Comparison of ENCODE assay signal across 8 cellular contexts in genomic region chr12:48903982-48904411, GRCh38. TPM values are rescaled to one million over a fixed set of nuclear protein-coding genes. Genes with fewer than 3 reads are reported as not detected.
DNase-seq lines count a peak whose midpoint lies in the region; ATAC-seq and TF ChIP-seq lines count a peak whose summit lies in the region.

No MANE protein-coding gene starts in this region.

- peak; percentile 92 for DNase-seq in BE2C
- DNase-seq in LHCN-M2 (ENCODE audit: low read depth): peak; percentile 75
- peak; percentile 94 for DNase-seq in SK-MEL-5 (ENCODE audit: low read depth, low spot score)
- peak; percentile 86 for DNase-seq in activated naive CD4-positive, alpha-beta T cell treated with anti-CD3 and anti-CD28 coated beads, Interleukin-2, amount 50 U/mL, for 16 hours
- peak; percentile 67 to 94 (median 81) for DNase-seq in head of caudate nucleus
- DNase-seq in trophoblast cell: peak; percentile 78 to 90
- peak; percentile 77 to 78 for DNase-seq in thyroid gland

- H4K12ac ChIP-seq in trophoblast cell (ENCODE audit: low read depth, low read length): no peak overlapping the region

- no CpG with 5 or more reads among the region's 19 CpGs for WGBS in trophoblast cell (ENCODE audit: extremely low coverage, insufficient coverage, insufficient read length)
- WGBS in thyroid gland, 2 donors: 1% methylated on average over 15 to 19 of the region's 19 CpGs

- no peak overlapping the region for H2BK12ac ChIP-seq in trophoblast cell (ENCODE audit: low read length)

- H3K36me3 ChIP-seq in BE2C: no peaks in the 10 kb centered on the region
- no peaks in the 10 kb centered on the region for H3K36me3 ChIP-seq in trophoblast cell (ENCODE audit: control insufficient read depth in 1 of 2, insufficient read depth in 2 of 2, low read length in 2 of 2)
- H3K36me3 ChIP-seq in thyroid gland: no peaks in the 10 kb centered on the region

- H3K18ac ChIP-seq in trophoblast cell (ENCODE audit: low read length): no peak overlapping the region

- intact Hi-C loops in head of caudate nucleus (cut with DNase I): no loop called here
- intact Hi-C loops in thyroid gland (cut with DNase I): no loop called here

- no peak for TF ChIP-seq POLR2A in thyroid gland (IDR thresholded peaks at IDR 0.05)

- no peak overlapping the region for H2BK5ac ChIP-seq in trophoblast cell (ENCODE audit: low read depth, low read length, poor library complexity)

- TF ChIP-seq CTCF in BE2C (IDR thresholded peaks at IDR 0.05; ENCODE audit: low read depth, low read length) (peak; percentile 90), thyroid gland (IDR thresholded peaks at IDR 0.05) (peak in 4 of 6 experiments; percentile 49 to 74 (median 62))

- H3K4ac ChIP-seq in trophoblast cell (ENCODE audit: low read depth, low read length): no peak overlapping the region

- in situ Hi-C loops in SK-MEL-5 (cut with HindIII; ENCODE audit: low pct_unique_long_range_greater_than_20kb, low sequenced_read_pairs): no loop called here

- no peak overlapping the region for H3K23ac ChIP-seq in trophoblast cell (ENCODE audit: low read length)

- H3K4me1 ChIP-seq in BE2C: no peaks in the 10 kb centered on the region
- peaks cover 0 to 2% of the 10 kb centered on the region in 2 experiments for H3K4me1 ChIP-seq in trophoblast cell (ENCODE audit: control insufficient read depth in 1 of 2, insufficient read depth in 2 of 2, low read length in 2 of 2)
- peaks cover 0 to 6% of the 10 kb centered on the region in 2 donors for H3K4me1 ChIP-seq in thyroid gland

- H3K4me3 ChIP-seq in BE2C (ENCODE audit: low read depth, low read length) (peak overlapping the region; percentile 58), trophoblast cell (ENCODE audit: low read depth, low read length) (peak overlapping the region; percentile 50), thyroid gland (replicated peaks in 1 of 3) (peak overlapping the region in 2 of 3 donors; percentile 13 to 20)

- no peaks in the 10 kb centered on the region for H3K79me2 ChIP-seq in trophoblast cell (ENCODE audit: control insufficient read depth, insufficient read depth, low read length, poor library complexity)

- H2AK5ac ChIP-seq in trophoblast cell (ENCODE audit: low read length): no peak overlapping the region

- no peak overlapping the region for H4K91ac ChIP-seq in trophoblast cell (ENCODE audit: low read depth, low read length)

- peak overlapping the region; percentile 92 for H2AFZ ChIP-seq in trophoblast cell (ENCODE audit: insufficient read depth, low read length, poor library complexity)

- ATAC-seq in GM19467 (IDR thresholded peaks at IDR 0.05; ENCODE audit: unreplicated experiment): peak; percentile 83

- no peak overlapping the region for H3K27ac ChIP-seq in trophoblast cell (ENCODE audit: low read depth, low read length)
- H3K27ac ChIP-seq in thyroid gland: no peak overlapping the region

- H3K27me3 ChIP-seq in BE2C (peaks cover 21% of the 10 kb centered on the region), trophoblast cell (ENCODE audit: insufficient read depth, low read length) (no peaks in the 10 kb centered on the region), thyroid gland (no peaks in the 10 kb centered on the region)

- H3K14ac ChIP-seq in trophoblast cell (ENCODE audit: low read length): no peak overlapping the region

- no peak overlapping the region for H3K9ac ChIP-seq in trophoblast cell (ENCODE audit: low read length)

- H3K79me1 ChIP-seq in trophoblast cell (ENCODE audit: low read length): no peaks in the 10 kb centered on the region

- H3K4me2 ChIP-seq in trophoblast cell (ENCODE audit: low read length): peak overlapping the region; percentile 92

- no peaks in the 10 kb centered on the region for H3K9me3 ChIP-seq in BE2C
- no peaks in the 10 kb centered on the region for H3K9me3 ChIP-seq in trophoblast cell (ENCODE audit: insufficient read depth, low read depth, low read length)
- H3K9me3 ChIP-seq in thyroid gland: no peaks in the 10 kb centered on the region

- peak overlapping the region; percentile 79 for H4K8ac ChIP-seq in trophoblast cell (ENCODE audit: low read depth, low read length)

- H2BK120ac ChIP-seq in trophoblast cell (ENCODE audit: insufficient read depth, low read length, poor library complexity): no peak overlapping the region

RNA-seq across cellular contexts. Expression of gene FKBP11, which starts 21.3 kb away (rescaled TPM):
- polyA plus RNA-seq in BE2C (2012; ENCODE audit: insufficient read depth, insufficient read length, low read depth): 19.7 TPM
- total RNA-seq in LHCN-M2 (2014; rRNA removed) (12.6 and 17.3 TPM in 2 replicates), thyroid gland (10 to 100 TPM in 3 of 4 donors, 1 to 10 TPM in 1; 9.0 to 20.1 (median 16.5) TPM)
- polyA plus RNA-seq in LHCN-M2 (2012): 47.2 TPM
- total RNA-seq in SK-MEL-5 (2014; rRNA removed; shearing (Covaris generic)): 10.8 and 12.2 TPM in 2 replicates
- polyA plus RNA-seq in SK-MEL-5 (2015; cell fraction: cytosol; rRNA removed): 38.5 and 41.3 TPM in 2 replicates
- 35.1 and 45.0 TPM in 2 replicates for polyA plus RNA-seq in SK-MEL-5 (2015; cell fraction: nucleus; rRNA removed)
- 111 and 113 TPM in 2 replicates for polyA plus RNA-seq in trophoblast cell (2013)

RNA-seq across cellular contexts. Expression of gene RND1, which starts 38.3 kb away (rescaled TPM):
- polyA plus RNA-seq in BE2C (2012; ENCODE audit: insufficient read depth, insufficient read length, low read depth): not detected
- total RNA-seq in LHCN-M2 (2014; rRNA removed): not detected in 2 replicates
- polyA plus RNA-seq in LHCN-M2 (2012): 0.10 TPM
- 0.11 and 0.13 TPM in 2 replicates for total RNA-seq in SK-MEL-5 (2014; rRNA removed; shearing (Covaris generic))
- polyA plus RNA-seq in SK-MEL-5 (2015; cell fraction: cytosol; rRNA removed): 0.39 and 0.88 TPM in 2 replicates
- 0.99 and 1.2 TPM in 2 replicates for polyA plus RNA-seq in SK-MEL-5 (2015; cell fraction: nucleus; rRNA removed)
- 1.3 and 1.7 TPM in 2 replicates for polyA plus RNA-seq in trophoblast cell (2013)
- 1 to 10 TPM in 3 of 4 donors, under 1 TPM in 1; 0.68 to 3.0 (median 1.6) TPM for total RNA-seq in thyroid gland

RNA-seq across cellular contexts. Expression of gene DDX23, which starts 52.0 kb away (rescaled TPM):
- 209 TPM for polyA plus RNA-seq in BE2C (2012; ENCODE audit: insufficient read depth, insufficient read length, low read depth)
- total RNA-seq in LHCN-M2 (2014; rRNA removed) (91.0 and 98.6 TPM in 2 replicates), thyroid gland (10 to 100 TPM; 59.4 to 88.2 (median 70.9) TPM)
- 60.3 TPM for polyA plus RNA-seq in LHCN-M2 (2012)
- 86.4 and 86.9 TPM in 2 replicates for total RNA-seq in SK-MEL-5 (2014; rRNA removed; shearing (Covaris generic))
- polyA plus RNA-seq in SK-MEL-5 (2015; cell fraction: cytosol; rRNA removed): 64.1 and 65.4 TPM in 2 replicates
- 221 and 256 TPM in 2 replicates for polyA plus RNA-seq in SK-MEL-5 (2015; cell fraction: nucleus; rRNA removed)
- 67.7 and 72.6 TPM in 2 replicates for polyA plus RNA-seq in trophoblast cell (2013)

RNA-seq across cellular contexts. Expression of gene ARF3, which starts 53.3 kb away (rescaled TPM):
- polyA plus RNA-seq in BE2C (2012; ENCODE audit: insufficient read depth, insufficient read length, low read depth): 213 TPM
- total RNA-seq in LHCN-M2 (2014; rRNA removed) (75.0 and 88.8 TPM in 2 replicates), thyroid gland (100 to 1,000 TPM in 3 of 4 donors, 10 to 100 TPM in 1; 92.7 to 177 (median 136) TPM)
- 180 TPM for polyA plus RNA-seq in LHCN-M2 (2012)
- 92.3 and 95.8 TPM in 2 replicates for total RNA-seq in SK-MEL-5 (2014; rRNA removed; shearing (Covaris generic))
- polyA plus RNA-seq in SK-MEL-5 (2015; cell fraction: cytosol; rRNA removed): 169 and 225 TPM in 2 replicates
- polyA plus RNA-seq in SK-MEL-5 (2015; cell fraction: nucleus; rRNA removed): 61.2 and 62.2 TPM in 2 replicates
- polyA plus RNA-seq in trophoblast cell (2013): 112 and 113 TPM in 2 replicates
